11 cellular contexts compared by ENCODE assay signal in the genomic region with DNA sequence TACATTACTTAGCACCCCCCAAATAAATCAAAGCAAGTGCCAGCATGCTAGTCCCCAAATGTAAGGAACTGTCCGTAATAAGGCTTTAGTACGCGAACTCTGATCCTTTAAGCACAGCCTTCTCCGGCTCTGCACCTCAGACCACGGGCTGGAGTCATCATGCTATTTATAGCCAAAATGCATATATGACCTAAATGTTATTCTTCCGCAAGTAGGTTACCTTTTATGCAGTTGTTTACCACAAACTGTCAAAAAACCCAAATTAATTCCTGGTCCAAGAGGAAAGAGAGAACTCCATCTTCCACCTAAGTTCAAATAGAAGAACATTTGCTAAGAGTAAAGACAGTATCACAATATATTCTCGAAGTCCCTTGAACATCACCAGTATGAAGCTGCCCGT. TPM values are rescaled to one million over a fixed set of nuclear protein-coding genes. Genes with fewer than 3 reads are reported as not detected.
A peak's percentile ranks its signal among the peaks of the same experiment; 100 is the strongest.
DNase-seq lines count a peak whose midpoint lies in the region; ATAC-seq lines count a peak whose summit lies in the region.
"Had no signal": no experiment of that assay in that cellular context is flagged by ENCODE, and none has a peak within 500 bp of the region (broad histone marks: within the 10 kb centered on the region; RNA-seq: fewer than 3 reads in every experiment).

No MANE protein-coding gene starts in this region.

- no peaks in the 10 kb centered on the region for H3K9me3 ChIP-seq in BLaER1
- H3K9me3 ChIP-seq in naive thymus-derived CD4-positive, alpha-beta T cell (ENCODE audit: control insufficient read depth in 2 of 3, low read length in 3 of 3): no peaks in the 10 kb centered on the region

- peaks cover 0 to 44% (median 0%) of the 10 kb centered on the region in 5 donors for H3K27me3 Mint-ChIP-seq in naive thymus-derived CD4-positive, alpha-beta T cell

- H3K9ac ChIP-seq in BLaER1: peak overlapping the region; percentile 82

- H4K20me1 ChIP-seq in BLaER1: peaks cover 93% of the 10 kb centered on the region

- H3K4me3 ChIP-seq in BLaER1: peak overlapping the region; percentile 68; the same call in 1 of the 2 replicates
- H3K4me3 ChIP-seq in naive thymus-derived CD4-positive, alpha-beta T cell (ENCODE audit: low read length): no peak overlapping the region
- H3K4me3 ChIP-seq: lung had no signal

- in situ Hi-C loops in KBM-7 (cut with MboI; ENCODE audit: low pct_unique_long_range_greater_than_20kb, low sequenced_read_pairs): no loop called here

- POLR2A ChIA-PET in naive thymus-derived CD4-positive, alpha-beta T cell (lab: Charles Lee): no interaction called here

- CTCF ChIA-PET in naive thymus-derived CD4-positive, alpha-beta T cell (lab: Charles Lee): no interaction called here

- H3K27ac Mint-ChIP-seq in naive thymus-derived CD4-positive, alpha-beta T cell: peak overlapping the region in 2 of 9 donors; percentile 4 to 80
- H3K27ac Mint-ChIP-seq: activated CD4-positive, alpha-beta T cell treated with anti-CD3 and anti-CD28 coated beads, Interleukin-2, amount 10 ng/mL, durations not matched to agents 24 days and 14 days had no signal

- H3K9me3 Mint-ChIP-seq in naive thymus-derived CD4-positive, alpha-beta T cell: no peaks in the 10 kb centered on the region
- H3K9me3 Mint-ChIP-seq: activated CD4-positive, alpha-beta T cell treated with anti-CD3 and anti-CD28 coated beads, Interleukin-2, amount 10 ng/mL, durations not matched to agents 24 days and 14 days had no signal

- intact Hi-C loops in naive thymus-derived CD4-positive, alpha-beta T cell (cut with micrococcal nuclease): loop anchor here in 1 of 2 donors (5.0 kb wide), 1 partner anchor 40 kb away; no protein-coding TSS in a partner anchor

- no peaks in the 10 kb centered on the region for H3K27me3 ChIP-seq in BLaER1
- no peaks in the 10 kb centered on the region for H3K27me3 ChIP-seq in naive thymus-derived CD4-positive, alpha-beta T cell (ENCODE audit: control insufficient read depth in 2 of 2, insufficient read depth in 2 of 2, low read length in 2 of 2)

- peaks cover 13% of the 10 kb centered on the region; the same call in 1 of the 2 replicates for H3K36me3 ChIP-seq in BLaER1
- no peaks in the 10 kb centered on the region for H3K36me3 ChIP-seq in naive thymus-derived CD4-positive, alpha-beta T cell (ENCODE audit: control insufficient read depth in 2 of 3, insufficient read depth in 3 of 3, low read length in 3 of 3)

- H3K4me1 ChIP-seq in BLaER1: peaks cover 89% of the 10 kb centered on the region
- peaks cover 0 to 19% of the 10 kb centered on the region in 2 donors for H3K4me1 ChIP-seq in naive thymus-derived CD4-positive, alpha-beta T cell (ENCODE audit: control insufficient read depth in 2 of 2, insufficient read depth in 2 of 2, low read length in 2 of 2)

- H3K36me3 Mint-ChIP-seq in naive thymus-derived CD4-positive, alpha-beta T cell: no peaks in the 10 kb centered on the region

- peak overlapping the region in 9 of 10 donors; percentile 31 to 95 (median 88) for H3K4me3 Mint-ChIP-seq in naive thymus-derived CD4-positive, alpha-beta T cell

- ATAC-seq in naive thymus-derived CD4-positive, alpha-beta T cell: no peak
- ATAC-seq in HG02571 (IDR thresholded peaks at IDR 0.05; ENCODE audit: unreplicated experiment): no peak
- ATAC-seq in HG02763 (IDR thresholded peaks at IDR 0.05; ENCODE audit: unreplicated experiment): no peak
- no peak for ATAC-seq in HG02623 (IDR thresholded peaks at IDR 0.05; ENCODE audit: unreplicated experiment)
- no peak for ATAC-seq in GM21786 (IDR thresholded peaks at IDR 0.05; ENCODE audit: unreplicated experiment)

- H3K4me1 Mint-ChIP-seq in naive thymus-derived CD4-positive, alpha-beta T cell: peaks cover 9 to 87% (median 75%) of the 10 kb centered on the region in 7 donors

- H3K27ac ChIP-seq in BLaER1: peak overlapping the region; percentile 82
- no peak overlapping the region for H3K27ac ChIP-seq in naive thymus-derived CD4-positive, alpha-beta T cell (ENCODE audit: low read depth, low read length)

- DNase-seq in KBM-7 (peak; percentile 59), astrocyte of the hippocampus (ENCODE audit: low read depth, low spot score) (peak; percentile 61)
- no peak for DNase-seq in naive thymus-derived CD4-positive, alpha-beta T cell
- DNase-seq: activated CD4-positive, alpha-beta T cell treated with anti-CD3 and anti-CD28 coated beads, Interleukin-2, amount 10 ng/mL, durations not matched to agents 24 days and 14 days; NCI-H774 had no signal

- peak overlapping the region; percentile 90 for H3K4me2 ChIP-seq in BLaER1

RNA-seq across cellular contexts. Expression of gene ZNF516, which starts 42.7 kb away (rescaled TPM):
- total RNA-seq in naive thymus-derived CD4-positive, alpha-beta T cell: 10 to 100 TPM in 4 of 5 experiments, 1 to 10 TPM in 1; 1.9 to 60.4 (median 22.6) TPM
- polyA plus RNA-seq in naive thymus-derived CD4-positive, alpha-beta T cell: 1 to 10 TPM; 3.5 to 5.4 TPM

Comparison
In these comparisons a context has a peak if more than half of its experiments do, and no peak if none do; other contexts are left out.
1. DNase-seq: peak in KBM-7 (single experiment) and astrocyte of the hippocampus (single experiment); none in naive thymus-derived CD4-positive, alpha-beta T cell (0 of 9).